ENCODE assay signal across 12 cellular contexts in the genomic region with DNA sequence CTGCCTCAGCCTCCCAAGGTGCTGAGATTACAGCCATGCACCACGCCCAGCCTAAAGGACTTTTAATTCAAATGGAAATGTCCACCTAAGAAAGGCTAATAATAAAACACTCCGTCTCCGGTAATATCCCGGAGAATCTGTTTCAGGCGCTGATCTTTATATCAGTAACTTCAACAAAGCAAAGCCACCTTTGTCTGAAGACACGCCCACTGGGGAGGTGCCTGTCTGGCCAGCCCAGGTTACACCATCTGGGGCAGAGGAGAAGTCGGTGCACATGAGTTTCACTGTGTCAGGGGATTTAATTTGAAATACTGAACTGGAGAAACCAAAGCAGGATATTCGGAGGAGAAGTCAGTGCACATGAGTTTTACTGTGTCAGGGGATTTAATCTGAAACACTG. TPM values are rescaled to one million over a fixed set of nuclear protein-coding genes. Genes with fewer than 3 reads are reported as not detected.
DNase-seq lines count a peak whose midpoint lies in the region; ATAC-seq and TF ChIP-seq lines count a peak whose summit lies in the region.
"Had no signal": no experiment of that assay in that cellular context is flagged by ENCODE, and none has a peak within 500 bp of the region (broad histone marks: within the 10 kb centered on the region; RNA-seq: fewer than 3 reads in every experiment).

No MANE protein-coding gene starts in this region.

- DNase-seq in WTC11 (ENCODE audit: low spot score) = peak; percentile 48
- peak; percentile 16 for DNase-seq in kidney tubule cell (ENCODE audit: low spot score)
- DNase-seq in gastrocnemius medialis = no peak
- no peak for DNase-seq in COR-L47 (lab: John Stamatoyannopoulos, UW)
- no peak for DNase-seq in H4 (ENCODE audit: low spot score)
- no peak for DNase-seq in G401 (ENCODE audit: low spot score)
- DNase-seq: activated naive CD8-positive, alpha-beta T cell treated with anti-CD3 and anti-CD28 coated beads for 36 hours had no signal

- no peaks in the 10 kb centered on the region for H3K27me3 ChIP-seq in gastrocnemius medialis

- TF ChIP-seq CTCF in WTC11 (IDR thresholded peaks at IDR 0.05) (no peak), gastrocnemius medialis (IDR thresholded peaks at IDR 0.05 in 4 of 5, conservative IDR thresholded peaks at IDR 0.05 in 1 of 5) (no peak)

- peaks cover 52% of the 10 kb centered on the region for H3K4me1 Mint-ChIP-seq in WTC11

- H3K36me3 ChIP-seq in ES-I3 (ENCODE audit: insufficient read depth, low read length) = no peaks in the 10 kb centered on the region
- H3K36me3 ChIP-seq in gastrocnemius medialis = no peaks in the 10 kb centered on the region

- no peaks in the 10 kb centered on the region for H3K9me3 Mint-ChIP-seq in WTC11
- H3K9me3 Mint-ChIP-seq: activated naive CD8-positive, alpha-beta T cell treated with anti-CD3 and anti-CD28 coated beads for 36 hours; stimulated activated effector memory CD8-positive, alpha-beta T cell treated with anti-CD3 and anti-CD28 coated beads, Interleukin-12 subunit alpha, Interleukin-12 subunit beta, amount 100 ng/mL, for 72 hours had no signal

- CTCF ChIA-PET in WTC11 (lab: Charles Lee) = interaction anchor here (0.6 to 2.4 kb wide), 3 partner anchors 9 to 30 kb away, joined by 3 to 27 read pairs (median 4); no protein-coding TSS in a partner anchor

- POLR2A ChIA-PET in WTC11 (lab: Charles Lee) = no interaction called here

- peak overlapping the region; percentile 19; the same call in 1 of the 2 replicates for H3K9ac ChIP-seq in ES-I3 (ENCODE audit: low read depth, low read length)

- H3K4me3 ChIP-seq in gastrocnemius medialis = no peak overlapping the region
- H3K4me3 ChIP-seq: BLaER1 treated with 17β-estradiol and CSF1 and Interleukin-3, amounts not matched to agents 10 nM and 100 nM had no signal

- no peaks in the 10 kb centered on the region for H3K9me3 ChIP-seq in ES-I3 (ENCODE audit: control insufficient read depth, insufficient read depth, low read length)
- H3K9me3 ChIP-seq in gastrocnemius medialis = no peaks in the 10 kb centered on the region
- H3K9me3 ChIP-seq: BLaER1 treated with 17β-estradiol and CSF1 and Interleukin-3, amounts not matched to agents 10 nM and 100 nM had no signal

- in situ Hi-C loops in gastrocnemius medialis (cut with MboI; ENCODE audit: low sequenced_read_pairs in 4 of 4) (no loop called here), G401 (cut with HindIII; ENCODE audit: low sequenced_read_pairs) (no loop called here)

- H3K36me3 Mint-ChIP-seq in WTC11 = no peaks in the 10 kb centered on the region
- H3K36me3 Mint-ChIP-seq: stimulated activated effector memory CD8-positive, alpha-beta T cell treated with anti-CD3 and anti-CD28 coated beads, Interleukin-12 subunit alpha, Interleukin-12 subunit beta, amount 100 ng/mL, for 72 hours had no signal

- no peaks in the 10 kb centered on the region for H3K27me3 Mint-ChIP-seq in WTC11 (ENCODE audit: low read depth)
- H3K27me3 Mint-ChIP-seq: activated naive CD8-positive, alpha-beta T cell treated with anti-CD3 and anti-CD28 coated beads for 36 hours had no signal

- H3K4me1 ChIP-seq in ES-I3 (ENCODE audit: insufficient read depth, low read length) (peaks cover 37% of the 10 kb centered on the region), gastrocnemius medialis (peaks cover 40 to 77% of the 10 kb centered on the region in 2 donors)

- ATAC-seq in WTC11 (peak; percentile 72), gastrocnemius medialis (no peak), GM19351 (IDR thresholded peaks at IDR 0.05; ENCODE audit: unreplicated experiment) (no peak)
- ATAC-seq: stimulated activated effector memory CD8-positive, alpha-beta T cell treated with anti-CD3 and anti-CD28 coated beads, Interleukin-12 subunit alpha, Interleukin-12 subunit beta, amount 100 ng/mL, for 72 hours had no signal

- peak overlapping the region; percentile 44 to 99 (median 54) for H3K27ac ChIP-seq in gastrocnemius medialis
- H3K27ac ChIP-seq: BLaER1 treated with 17β-estradiol and CSF1 and Interleukin-3, amounts not matched to agents 10 nM and 100 nM; HL-60 had no signal

- intact Hi-C loops in gastrocnemius medialis (cut with DNase I; ENCODE audit: low total_unique reads) = no loop called here

- TF ChIP-seq POLR2A in gastrocnemius medialis (IDR thresholded peaks at IDR 0.05) = no peak

- peak overlapping the region; percentile 10; the same call in 1 of the 2 replicates for H3K27ac Mint-ChIP-seq in WTC11
- H3K27ac Mint-ChIP-seq: activated naive CD8-positive, alpha-beta T cell treated with anti-CD3 and anti-CD28 coated beads for 36 hours; stimulated activated effector memory CD8-positive, alpha-beta T cell treated with anti-CD3 and anti-CD28 coated beads, Interleukin-12 subunit alpha, Interleukin-12 subunit beta, amount 100 ng/mL, for 72 hours had no signal

- H3K4me3 Mint-ChIP-seq in WTC11 = no peak overlapping the region
- H3K4me3 Mint-ChIP-seq: activated naive CD8-positive, alpha-beta T cell treated with anti-CD3 and anti-CD28 coated beads for 36 hours; stimulated activated effector memory CD8-positive, alpha-beta T cell treated with anti-CD3 and anti-CD28 coated beads, Interleukin-12 subunit alpha, Interleukin-12 subunit beta, amount 100 ng/mL, for 72 hours had no signal

TF ChIP-seq in WTC11, 78 proteins besides CTCF, POLR2A, EP300 and RAD21 (continues in another document):
- TF ChIP-seq GABPB1 (CRISPR knock-in tag; IDR thresholded peaks at IDR 0.05) (no peak), JUN (CRISPR knock-in tag; IDR thresholded peaks at IDR 0.05) (no peak), ZNF532 (CRISPR knock-in tag; IDR thresholded peaks at IDR 0.05; ENCODE audit: borderline replicate concordance) (no peak), NFATC4 (CRISPR knock-in tag; IDR thresholded peaks at IDR 0.05) (no peak), ETV6 (CRISPR knock-in tag; IDR thresholded peaks at IDR 0.05) (no peak), MLX (CRISPR knock-in tag; IDR thresholded peaks at IDR 0.05) (no peak)

RNA-seq across cellular contexts. Expression of gene SERPINB6, which starts 9.4 kb away (rescaled TPM):
- total RNA-seq in WTC11 (2021) (28.0 to 33.7 TPM (median 32.9 TPM) in 3 replicates), gastrocnemius medialis (100 to 1,000 TPM; 114 to 260 (median 189) TPM)
- 107 and 115 TPM in 2 replicates for total RNA-seq in H4 (2014; rRNA removed; shearing (Covaris generic))
- total RNA-seq in G401 (2014; rRNA removed; shearing (Covaris generic)) = 128 and 147 TPM in 2 replicates

RNA-seq across cellular contexts. Expression of gene NQO2, which starts 37.7 kb away (rescaled TPM):
- total RNA-seq in WTC11 (2021) = 119 to 152 TPM (median 150 TPM) in 3 replicates
- total RNA-seq in gastrocnemius medialis = 10 to 100 TPM; 46.7 to 94.5 (median 60.3) TPM
- total RNA-seq in H4 (2014; rRNA removed; shearing (Covaris generic)) = 119 and 124 TPM in 2 replicates
- total RNA-seq in G401 (2014; rRNA removed; shearing (Covaris generic)) = 159 and 203 TPM in 2 replicates

RNA-seq across cellular contexts. Expression of gene SERPINB9, which starts 58.9 kb away (rescaled TPM):
- total RNA-seq in WTC11 (2021) = 39.5 to 43.7 TPM (median 41.6 TPM) in 3 replicates
- 1 to 10 TPM; 1.0 to 2.1 (median 1.6) TPM for total RNA-seq in gastrocnemius medialis
- not detected in 2 replicates for total RNA-seq in H4 (2014; rRNA removed; shearing (Covaris generic))
- 18.6 and 26.5 TPM in 2 replicates for total RNA-seq in G401 (2014; rRNA removed; shearing (Covaris generic))

Comparison
In these comparisons a context has a peak if more than half of its experiments do, and no peak if none do; other contexts are left out.
1. DNase-seq: peak in WTC11 (single experiment) and kidney tubule cell (single experiment); none in gastrocnemius medialis (0 of 2), COR-L47 (single experiment), H4 (single experiment) and G401 (single experiment).